Comparison of ENCODE assay signal across 1 cellular context in genomic region chr19:29999490-29999889, GRCh38.
TF ChIP-seq lines count a peak whose summit lies in the region.

No MANE protein-coding gene starts in this region.

TF ChIP-seq in A549, 52 proteins besides CTCF, POLR2A, EP300 and RAD21 (continued from another document):
- TF ChIP-seq, protein P1, sequence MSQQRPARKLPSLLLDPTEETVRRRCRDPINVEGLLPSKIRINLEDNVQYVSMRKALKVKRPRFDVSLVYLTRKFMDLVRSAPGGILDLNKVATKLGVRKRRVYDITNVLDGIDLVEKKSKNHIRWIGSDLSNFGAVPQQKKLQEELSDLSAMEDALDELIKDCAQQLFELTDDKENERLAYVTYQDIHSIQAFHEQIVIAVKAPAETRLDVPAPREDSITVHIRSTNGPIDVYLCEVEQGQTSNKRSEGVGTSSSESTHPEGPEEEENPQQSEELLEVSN (IDR thresholded peaks at IDR 0.05; ENCODE audit: borderline replicate concordance, low read depth) = no peak
- TF ChIP-seq ELK1 (IDR thresholded peaks at IDR 0.05; ENCODE audit: low read depth, low read length) = no peak
- TF ChIP-seq HES2 (IDR thresholded peaks at IDR 0.05) = no peak
